36 cellular contexts compared by ENCODE assay signal in the genomic region with DNA sequence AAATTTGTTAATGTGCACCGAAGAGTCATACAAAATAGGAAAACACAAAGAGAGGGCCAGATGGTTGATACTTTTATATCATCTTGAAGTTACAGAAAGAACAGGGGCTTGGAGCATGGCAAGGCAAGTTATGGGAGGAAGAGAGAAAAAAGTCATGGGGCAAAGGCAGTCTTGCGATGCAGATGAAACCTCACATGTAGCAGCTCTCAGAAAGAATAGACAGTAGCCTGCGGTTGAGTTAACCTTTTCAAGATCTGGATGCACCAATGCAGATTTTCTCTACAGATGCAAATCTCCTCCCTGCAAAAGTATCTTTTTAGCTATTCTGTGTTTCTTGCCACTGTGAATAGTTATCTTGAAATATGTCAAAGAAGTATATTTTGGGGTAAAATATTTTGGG.
"Had no signal": no experiment of that assay in that cellular context is flagged by ENCODE, and none has a peak within 500 bp of the region (broad histone marks: within the 10 kb centered on the region; RNA-seq: fewer than 3 reads in every experiment).

No MANE protein-coding gene starts in this region.

- H3K4me1 Mint-ChIP-seq: activated B cell treated with CpG ODN at 0.5 μM for 24 hours; activated CD8-positive, alpha-beta memory T cell treated with anti-CD3 and anti-CD28 coated beads, Interleukin-2, amount 10 ng/mL, durations not matched to agents 7 days and 5 days; activated naive CD4-positive, alpha-beta T cell treated with anti-CD3 and anti-CD28 coated beads, Interleukin-2, amount 50 U/mL, for 24 hours; activated naive CD8-positive, alpha-beta T cell treated with anti-CD3 and anti-CD28 coated beads for 36 hours; activated naive CD8-positive, alpha-beta T cell treated with anti-CD3 and anti-CD28 coated beads, Interleukin-2, amount 50 U/mL, for 24 hours; central memory CD8-positive, alpha-beta T cell; T-helper 17 cell had no signal

- H3K27ac Mint-ChIP-seq: activated B cell treated with CpG ODN at 0.5 μM for 24 hours; activated CD8-positive, alpha-beta memory T cell treated with anti-CD3 and anti-CD28 coated beads, Interleukin-2, amount 10 ng/mL, durations not matched to agents 7 days and 5 days; activated CD8-positive, alpha-beta T cell treated with anti-CD3 and anti-CD28 coated beads, Interleukin-2, amount 10 ng/mL, durations not matched to agents 7 days and 5 days; activated naive CD4-positive, alpha-beta T cell treated with anti-CD3 and anti-CD28 coated beads for 36 hours; activated naive CD4-positive, alpha-beta T cell treated with anti-CD3 and anti-CD28 coated beads, Interleukin-2, amount 50 U/mL, for 24 hours; activated naive CD8-positive, alpha-beta T cell treated with anti-CD3 and anti-CD28 coated beads for 36 hours; activated naive CD8-positive, alpha-beta T cell treated with anti-CD3 and anti-CD28 coated beads, Interleukin-2, amount 50 U/mL, for 24 hours; activated T-helper 1 cell treated with anti-CD3 and anti-CD28 coated beads, Interleukin-12 subunit alpha, Interleukin-12 subunit beta, Interleukin-2, Interleukin-4 antibody, amounts not matched to agents 30 ng/mL and 10 ng/mL and 1 ng/mL, durations not matched to agents 14 hours and 24 hours and 36 hours; activated T-helper 2 cell treated with anti-CD3 and anti-CD28 coated beads, Interferon-gamma antibody, Interleukin-2, Interleukin-4, amounts not matched to agents 10 μg/mL and 5 μg/mL and 100 μg/mL, durations not matched to agents 14 hours and 24 hours and 36 hours; dendritic cell treated with granulocyte-macrophage colony-stimulating factor and Interleukin-4, amounts not matched to agents 40 ng/mL and 50 ng/mL, for 4 days; endodermal cell; T-helper 17 cell; T-helper 2 cell treated with Interferon-gamma antibody and Interleukin-4, amounts not matched to agents 5 μg/mL and 100 μg/mL, for 36 hours had no signal

- FAIRE-seq: bronchial epithelial cell, frontal cortex had no signal

- H3K27me3 Mint-ChIP-seq: activated B cell treated with CpG ODN at 0.5 μM for 24 hours; central memory CD8-positive, alpha-beta T cell; dendritic cell treated with granulocyte-macrophage colony-stimulating factor and Interleukin-4, amounts not matched to agents 40 ng/mL and 50 ng/mL, for 4 days; T-helper 17 cell had no signal

- H3K27me3 ChIP-seq: adrenal gland, ascending aorta, brain microvascular endothelial cell, dorsolateral prefrontal cortex had no signal

- H3K4me3 Mint-ChIP-seq: activated B cell treated with CpG ODN at 0.5 μM for 24 hours; activated CD8-positive, alpha-beta memory T cell treated with anti-CD3 and anti-CD28 coated beads, Interleukin-2, amount 10 ng/mL, durations not matched to agents 7 days and 5 days; activated CD8-positive, alpha-beta T cell treated with anti-CD3 and anti-CD28 coated beads, Interleukin-2, amount 10 ng/mL, durations not matched to agents 7 days and 5 days; activated naive CD4-positive, alpha-beta T cell treated with anti-CD3 and anti-CD28 coated beads for 36 hours; activated naive CD4-positive, alpha-beta T cell treated with anti-CD3 and anti-CD28 coated beads, Interleukin-2, amount 50 U/mL, for 24 hours; activated naive CD8-positive, alpha-beta T cell treated with anti-CD3 and anti-CD28 coated beads for 36 hours; activated naive CD8-positive, alpha-beta T cell treated with anti-CD3 and anti-CD28 coated beads, Interleukin-2, amount 50 U/mL, for 24 hours; activated T-helper 1 cell treated with anti-CD3 and anti-CD28 coated beads, Interleukin-12 subunit alpha, Interleukin-12 subunit beta, Interleukin-2, Interleukin-4 antibody, amounts not matched to agents 30 ng/mL and 10 ng/mL and 1 ng/mL, durations not matched to agents 14 hours and 24 hours and 36 hours; central memory CD8-positive, alpha-beta T cell; dendritic cell treated with granulocyte-macrophage colony-stimulating factor and Interleukin-4, amounts not matched to agents 40 ng/mL and 50 ng/mL, for 4 days; endodermal cell; T-helper 17 cell; T-helper 2 cell treated with Interferon-gamma antibody and Interleukin-4, amounts not matched to agents 5 μg/mL and 100 μg/mL, for 36 hours had no signal

- H3K4me1 ChIP-seq: adrenal gland, ascending aorta had no signal

- DNase-seq: activated B cell treated with CpG ODN at 0.5 μM for 24 hours; activated CD4-positive, alpha-beta T cell treated with anti-CD3 and anti-CD28 coated beads for 48 hours; activated CD4-positive, alpha-beta T cell treated with anti-CD3 and anti-CD28 coated beads, Interleukin-2, amount 50 U/mL, for 1 hour; activated CD4-positive, alpha-beta T cell treated with anti-CD3 and anti-CD28 coated beads, Interleukin-2, amount 50 U/mL, for 48 hours; activated CD8-positive, alpha-beta memory T cell treated with anti-CD3 and anti-CD28 coated beads, Interleukin-2, amount 10 ng/mL, durations not matched to agents 7 days and 5 days; activated CD8-positive, alpha-beta memory T cell treated with anti-CD3 and anti-CD28 coated beads, Interleukin-2, amount 50 U/mL, for 4 hours; activated CD8-positive, alpha-beta T cell treated with anti-CD3 and anti-CD28 coated beads, Interleukin-2, amount 10 ng/mL, durations not matched to agents 7 days and 5 days; activated effector memory CD4-positive, alpha-beta T cell treated with anti-CD3 and anti-CD28 coated beads, Interleukin-2, amount 50 U/mL, for 16 hours; activated naive CD4-positive, alpha-beta T cell treated with anti-CD3 and anti-CD28 coated beads for 36 hours; activated naive CD8-positive, alpha-beta T cell treated with anti-CD3 and anti-CD28 coated beads for 36 hours; activated naive CD8-positive, alpha-beta T cell treated with anti-CD3 and anti-CD28 coated beads, Interleukin-2, amount 50 U/mL, for 24 hours; activated T-cell treated with anti-CD3 and anti-CD28 coated beads, Interleukin-2, amount 50 U/mL, for 1 hour; activated T-cell treated with anti-CD3 and anti-CD28 coated beads, Interleukin-2, amount 50 U/mL, for 48 hours; adrenal gland; amygdala; brain microvascular endothelial cell; dorsolateral prefrontal cortex; effector memory CD4-positive, alpha-beta T cell; endodermal cell; foreskin fibroblast; head of caudate nucleus; T-helper 17 cell; T1000; WERI-Rb-1 had no signal

- H3K9me3 ChIP-seq: adrenal gland, ascending aorta had no signal

- H3K36me3 Mint-ChIP-seq: activated CD8-positive, alpha-beta memory T cell treated with anti-CD3 and anti-CD28 coated beads, Interleukin-2, amount 10 ng/mL, durations not matched to agents 7 days and 5 days; activated naive CD4-positive, alpha-beta T cell treated with anti-CD3 and anti-CD28 coated beads, Interleukin-2, amount 50 U/mL, for 24 hours; activated naive CD8-positive, alpha-beta T cell treated with anti-CD3 and anti-CD28 coated beads for 36 hours had no signal

- H3K36me3 ChIP-seq: adrenal gland, ascending aorta, brain microvascular endothelial cell, WERI-Rb-1 had no signal

- ATAC-seq: activated CD4-positive, CD25-positive, alpha-beta regulatory T cell treated with anti-CD3 and anti-CD28 coated beads, Interleukin-2, amount 50 U/mL, for 24 hours; activated CD8-positive, alpha-beta memory T cell treated with anti-CD3 and anti-CD28 coated beads, Interleukin-2, amount 10 ng/mL, durations not matched to agents 7 days and 5 days; activated CD8-positive, alpha-beta T cell treated with anti-CD3 and anti-CD28 coated beads, Interleukin-2, amount 10 ng/mL, durations not matched to agents 7 days and 5 days; activated naive CD8-positive, alpha-beta T cell treated with anti-CD3 and anti-CD28 coated beads, Interleukin-2, amount 50 U/mL, for 24 hours; esophagus mucosa; T-helper 17 cell had no signal

- H3K4me3 ChIP-seq: adrenal gland, ascending aorta, coronary artery, dorsolateral prefrontal cortex had no signal

- H3K27ac ChIP-seq: adrenal gland, ascending aorta, brain microvascular endothelial cell, coronary artery, dorsolateral prefrontal cortex, WERI-Rb-1 had no signal
